In the genomic region with DNA sequence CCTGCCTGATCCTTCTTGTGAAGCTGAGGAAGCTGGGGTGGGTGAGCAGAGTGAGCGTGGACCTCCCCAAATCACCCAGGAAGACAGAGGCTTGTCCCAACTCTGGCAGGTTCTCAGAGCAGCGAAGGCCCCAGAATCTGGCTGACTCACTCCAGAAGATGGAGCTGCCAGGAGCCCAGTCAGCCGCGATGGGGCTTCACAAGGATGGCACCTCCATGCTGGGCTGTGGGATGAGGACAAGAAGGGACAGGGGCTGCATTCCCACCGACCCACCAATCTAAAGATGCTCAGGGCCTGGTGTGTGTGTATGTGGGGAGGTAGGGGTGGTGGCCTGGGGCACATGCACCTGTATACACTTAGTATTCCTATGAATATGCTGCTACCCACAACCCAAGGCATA, we compare ENCODE assay signal across 18 cellular contexts. TPM values are rescaled to one million over a fixed set of nuclear protein-coding genes. Genes with fewer than 3 reads are reported as not detected.
A peak's percentile ranks its signal among the peaks of the same experiment; 100 is the strongest.
DNase-seq lines count a peak whose midpoint lies in the region; ATAC-seq and TF ChIP-seq lines count a peak whose summit lies in the region.
"Had no signal": no experiment of that assay in that cellular context is flagged by ENCODE, and none has a peak within 500 bp of the region (broad histone marks: within the 10 kb centered on the region; RNA-seq: fewer than 3 reads in every experiment).

No MANE protein-coding gene starts in this region.

- no peaks in the 10 kb centered on the region for H3K9me3 Mint-ChIP-seq in natural killer cell treated with Interleukin-12 subunit alpha and Interleukin-12 subunit beta and Interleukin-15 and Interleukin-18, amount 100 ng/mL, for 72 hours
- H3K9me3 Mint-ChIP-seq in natural killer cell: no peaks in the 10 kb centered on the region
- H3K9me3 Mint-ChIP-seq: CD4-positive, CD25-positive, alpha-beta regulatory T cell; CD8-positive, alpha-beta memory T cell; H9; IgD-negative memory B cell had no signal

- no peaks in the 10 kb centered on the region for H3K36me3 ChIP-seq in esophagus muscularis mucosa
- H3K36me3 ChIP-seq in MM.1S (replicated peaks; ENCODE audit: insufficient read depth, low read length): no peaks in the 10 kb centered on the region
- H3K36me3 ChIP-seq: BE2C had no signal

- H3K27ac ChIP-seq in esophagus muscularis mucosa (replicated peaks in 1 of 4): no peak overlapping the region
- H3K27ac ChIP-seq in substantia nigra (ENCODE audit: low read depth, low read length, poor library complexity, severe bottlenecking): peak overlapping the region; percentile 53
- no peak overlapping the region for H3K27ac ChIP-seq in MM.1S (ENCODE audit: low read length)

- WGBS in esophagus muscularis mucosa: 100% methylated on average over 2 of the region's 5 CpGs

- no peak for TF ChIP-seq POLR2A in esophagus muscularis mucosa (IDR thresholded peaks at IDR 0.05; ENCODE audit: low read depth)

- TF ChIP-seq EP300 in esophagus muscularis mucosa (IDR thresholded peaks at IDR 0.05): no peak

- no peaks in the 10 kb centered on the region for H4K20me1 ChIP-seq in MM.1S (ENCODE audit: insufficient read depth, low read length)

- H3K9me3 ChIP-seq in esophagus muscularis mucosa: no peaks in the 10 kb centered on the region
- H3K9me3 ChIP-seq in MM.1S (replicated peaks; ENCODE audit: insufficient read depth, low read length): no peaks in the 10 kb centered on the region
- H3K9me3 ChIP-seq: BE2C had no signal

- H3K27me3 ChIP-seq in esophagus muscularis mucosa (no peaks in the 10 kb centered on the region), MM.1S (replicated peaks; ENCODE audit: insufficient read depth, low read length) (no peaks in the 10 kb centered on the region)
- H3K27me3 ChIP-seq: BE2C had no signal

- H3K27me3 Mint-ChIP-seq in natural killer cell treated with Interleukin-12 subunit alpha and Interleukin-12 subunit beta and Interleukin-15 and Interleukin-18, amount 100 ng/mL, for 72 hours: peaks cover 13 to 18% of the 10 kb centered on the region in 2 donors
- H3K27me3 Mint-ChIP-seq in natural killer cell (ENCODE audit: low read depth in 2 of 2): peaks cover 6 to 8% of the 10 kb centered on the region in 2 donors

- TF ChIP-seq CTCF in natural killer cell (IDR thresholded peaks at IDR 0.05): no peak
- no peak for TF ChIP-seq CTCF in esophagus muscularis mucosa (IDR thresholded peaks at IDR 0.05)
- TF ChIP-seq CTCF in MM.1S (IDR thresholded peaks at IDR 0.05; ENCODE audit: low read length): no peak

- intact Hi-C loops in natural killer cell (cut with micrococcal nuclease) (no loop called here), esophagus muscularis mucosa (cut with DNase I) (no loop called here)

- H3K4me3 Mint-ChIP-seq in natural killer cell treated with Interleukin-12 subunit alpha and Interleukin-12 subunit beta and Interleukin-15 and Interleukin-18, amount 100 ng/mL, for 72 hours: no peak overlapping the region
- H3K4me3 Mint-ChIP-seq in natural killer cell: no peak overlapping the region
- H3K4me3 Mint-ChIP-seq: CD4-positive, CD25-positive, alpha-beta regulatory T cell; CD8-positive, alpha-beta memory T cell; H9 had no signal

- H3F3A ChIP-seq in MM.1S (ENCODE audit: insufficient read depth, low read length): no peaks in the 10 kb centered on the region

- H3K4me3 ChIP-seq in esophagus muscularis mucosa: no peak overlapping the region
- H3K4me3 ChIP-seq in MM.1S (ENCODE audit: low read length): no peak overlapping the region

- H3K27ac Mint-ChIP-seq in natural killer cell treated with Interleukin-12 subunit alpha and Interleukin-12 subunit beta and Interleukin-15 and Interleukin-18, amount 100 ng/mL, for 72 hours: no peak overlapping the region
- no peak overlapping the region for H3K27ac Mint-ChIP-seq in natural killer cell
- H3K27ac Mint-ChIP-seq: CD4-positive, CD25-positive, alpha-beta regulatory T cell; H9; IgD-negative memory B cell had no signal

- H3K4me1 ChIP-seq in esophagus muscularis mucosa: no peaks in the 10 kb centered on the region
- no peaks in the 10 kb centered on the region for H3K4me1 ChIP-seq in MM.1S (ENCODE audit: low read length)
- H3K4me1 ChIP-seq: BE2C had no signal

- no peaks in the 10 kb centered on the region for H3K79me2 ChIP-seq in MM.1S (ENCODE audit: low read length)

- no peak overlapping the region for H2AFZ ChIP-seq in MM.1S (ENCODE audit: low read length)

- no peaks in the 10 kb centered on the region for H3K9me2 ChIP-seq in MM.1S (replicated peaks; ENCODE audit: insufficient read depth, low read length)

- no peaks in the 10 kb centered on the region for H3K36me3 Mint-ChIP-seq in natural killer cell treated with Interleukin-12 subunit alpha and Interleukin-12 subunit beta and Interleukin-15 and Interleukin-18, amount 100 ng/mL, for 72 hours
- H3K36me3 Mint-ChIP-seq in natural killer cell: no peaks in the 10 kb centered on the region
- H3K36me3 Mint-ChIP-seq: CD4-positive, CD25-positive, alpha-beta regulatory T cell; CD8-positive, alpha-beta memory T cell; IgD-negative memory B cell had no signal

- no peak overlapping the region for H3K4me2 ChIP-seq in MM.1S (ENCODE audit: low read depth, low read length)

- H3K9ac ChIP-seq in MM.1S (ENCODE audit: low read length): no peak overlapping the region

- ATAC-seq in natural killer cell treated with Interleukin-12 subunit alpha and Interleukin-12 subunit beta and Interleukin-15 and Interleukin-18, amount 100 ng/mL, for 72 hours: peak; percentile 17 to 20
- ATAC-seq in natural killer cell: no peak
- ATAC-seq in GM21825 (IDR thresholded peaks at IDR 0.05; ENCODE audit: unreplicated experiment): no peak
- ATAC-seq: HepG2 had no signal

- no peak for DNase-seq in natural killer cell treated with Interleukin-12 subunit alpha and Interleukin-12 subunit beta and Interleukin-15 and Interleukin-18, amount 100 ng/mL, for 72 hours (ENCODE audit: low spot score)
- DNase-seq in natural killer cell (no peak), esophagus muscularis mucosa (ENCODE audit: extremely low spot score) (peak; percentile 39), substantia nigra (lab: John Stamatoyannopoulos, UW) (peak in 2 of 49 donors; percentile 27 to 37), MM.1S (no peak), SKM-1 (lab: John Stamatoyannopoulos, UW; ENCODE audit: unreplicated experiment) (no peak)
- DNase-seq: ACHN; BE2C; CD4-positive, CD25-positive, alpha-beta regulatory T cell; CD8-positive, alpha-beta memory T cell; COR-L47; DMS79 treated with DMSO at 0.1 percent for 48 hours; GF-D8; GOT3; H9 had no signal

- H3K4me1 Mint-ChIP-seq in natural killer cell treated with Interleukin-12 subunit alpha and Interleukin-12 subunit beta and Interleukin-15 and Interleukin-18, amount 100 ng/mL, for 72 hours (ENCODE audit: low read depth in 2 of 2): no peaks in the 10 kb centered on the region
- no peaks in the 10 kb centered on the region for H3K4me1 Mint-ChIP-seq in natural killer cell
- H3K4me1 Mint-ChIP-seq: CD4-positive, CD25-positive, alpha-beta regulatory T cell; CD8-positive, alpha-beta memory T cell; H9; IgD-negative memory B cell had no signal

RNA-seq across cellular contexts. Expression of a gene that starts 52.9 kb away (rescaled TPM):
- total RNA-seq in natural killer cell treated with Interleukin-12 subunit alpha and Interleukin-12 subunit beta and Interleukin-15 and Interleukin-18, amount 100 ng/mL, for 72 hours: 100 to 1,000 TPM; 208 to 285 TPM
- total RNA-seq in natural killer cell: 100 to 1,000 TPM; 134 to 144 (median 140) TPM
- total RNA-seq in esophagus muscularis mucosa: 100 to 1,000 TPM in 3 of 4 donors, 10 to 100 TPM in 1; 90.1 to 196 (median 157) TPM

Comparison
In these comparisons a context has a peak if more than half of its experiments do, and no peak if none do; other contexts are left out.
1. ATAC-seq: peak in natural killer cell treated with Interleukin-12 subunit alpha and Interleukin-12 subunit beta and Interleukin-15 and Interleukin-18, amount 100 ng/mL, for 72 hours (2 of 2); none in natural killer cell (0 of 3) and GM21825 (single experiment).